ENCODE assay signal across 9 cellular contexts in genomic region chr17:28711723-28712036, GRCh38. TPM values are rescaled to one million over a fixed set of nuclear protein-coding genes. Genes with fewer than 3 reads are reported as not detected.
A peak's percentile ranks its signal among the peaks of the same experiment; 100 is the strongest.
DNase-seq lines count a peak whose midpoint lies in the region; ATAC-seq, FAIRE-seq and TF ChIP-seq lines count a peak whose summit lies in the region.
"Had no signal": no experiment of that assay in that cellular context is flagged by ENCODE, and none has a peak within 500 bp of the region (broad histone marks: within the 10 kb centered on the region; RNA-seq: fewer than 3 reads in every experiment).

Gene PROCA1, minus strand, starts transcription at chr17:28711888. Its CDS starts 228 bp downstream, at chr17:28711660.

- FAIRE-seq in small intestine (lab: Jason Lieb, UNC) = no peak
- FAIRE-seq: TTC549 had no signal

- peaks cover 18% of the 10 kb centered on the region for H3K36me3 ChIP-seq in left ventricle myocardium inferior
- H3K36me3 ChIP-seq in small intestine (ENCODE audit: control insufficient read depth in 2 of 2, insufficient read depth in 2 of 2, low read length in 2 of 2) = no peaks in the 10 kb centered on the region

- intact Hi-C loops in left ventricle myocardium inferior (cut with micrococcal nuclease) = no loop called here

- H3K4me3 ChIP-seq in left ventricle myocardium inferior (peak within 1 kb of the TSS; percentile 79), small intestine (ENCODE audit: low read depth in 1 of 2, low read length in 2 of 2) (peak within 1 kb of the TSS; percentile 48 to 52)

- TF ChIP-seq CTCF in left ventricle myocardium inferior (IDR thresholded peaks at IDR 0.05; ENCODE audit: borderline replicate concordance) = no peak

- H3K9me3 ChIP-seq in left ventricle myocardium inferior (replicated peaks) (no peaks in the 10 kb centered on the region), small intestine (ENCODE audit: control insufficient read depth, low read depth) (no peaks in the 10 kb centered on the region)

- H3K27me3 ChIP-seq in left ventricle myocardium inferior (ENCODE audit: low read depth) = peaks cover 3% of the 10 kb centered on the region
- H3K27me3 ChIP-seq in small intestine (ENCODE audit: control insufficient read depth in 2 of 2, insufficient read depth in 2 of 2, low read length in 2 of 2) = no peaks in the 10 kb centered on the region

- peak; percentile 5 for TF ChIP-seq POLR2A in GM18505 (IDR thresholded peaks at IDR 0.05; ENCODE audit: borderline replicate concordance, extremely low read depth, insufficient read depth, insufficient read length)

- 2 to 7% (median 5%) methylated on average over 20 of the region's 20 CpGs for WGBS in small intestine, 3 donors

- peak; percentile 42 for DNase-seq in activated CD8-positive, alpha-beta memory T cell treated with anti-CD3 and anti-CD28 coated beads, Interleukin-2, amount 50 U/mL, for 4 hours
- no peak for DNase-seq in left ventricle myocardium inferior
- no peak for DNase-seq in small intestine
- no peak for DNase-seq in NCI-H69 (lab: John Stamatoyannopoulos, UW)
- no peak for DNase-seq in NCI-H2196 (lab: John Stamatoyannopoulos, UW; ENCODE audit: unreplicated experiment)
- DNase-seq in NCI-H1092 (lab: John Stamatoyannopoulos, UW) = no peak

- H3K4me1 ChIP-seq in left ventricle myocardium inferior (peaks cover 35% of the 10 kb centered on the region), small intestine (ENCODE audit: control insufficient read depth in 2 of 2, insufficient read depth in 1 of 2, low read depth in 1 of 2, low read length in 1 of 2) (peaks cover 0 to 2% of the 10 kb centered on the region in 2 donors)

- ATAC-seq in GM18505 (IDR thresholded peaks at IDR 0.05; ENCODE audit: unreplicated experiment) = peak; percentile 15
- ATAC-seq in HG02938 (IDR thresholded peaks at IDR 0.05; ENCODE audit: unreplicated experiment) = peak; percentile 16

- H3K27ac ChIP-seq in left ventricle myocardium inferior (replicated peaks) (peak within 1 kb of the TSS; percentile 95), small intestine (ENCODE audit: low read depth in 1 of 2, low read length in 1 of 2) (peak within 1 kb of the TSS; percentile 79 to 94)

RNA-seq across cellular contexts. Expression of gene PROCA1, which starts in this region (rescaled TPM):
- 1.3 TPM for total RNA-seq in left ventricle myocardium inferior
- polyA plus RNA-seq in small intestine = 1 to 10 TPM; 2.3 to 5.4 (median 4.1) TPM
